ENCODE assay signal across 24 cellular contexts in genomic region chr7:101575168-101575567, GRCh38. TPM values are rescaled to one million over a fixed set of nuclear protein-coding genes. Genes with fewer than 3 reads are reported as not detected.
DNase-seq lines count a peak whose midpoint lies in the region; ATAC-seq and TF ChIP-seq lines count a peak whose summit lies in the region.
"Had no signal": no experiment of that assay in that cellular context is flagged by ENCODE, and none has a peak within 500 bp of the region (broad histone marks: within the 10 kb centered on the region; RNA-seq: fewer than 3 reads in every experiment).

No MANE protein-coding gene starts in this region.

- H3K14ac ChIP-seq in mesenchymal stem cell (ENCODE audit: low read length in 2 of 2) (no peak overlapping the region), trophoblast cell (ENCODE audit: low read length) (no peak overlapping the region)

- peaks cover 18% of the 10 kb centered on the region for H3K4me1 Mint-ChIP-seq in GM23338
- peaks cover 5% of the 10 kb centered on the region for H3K4me1 Mint-ChIP-seq in activated naive CD8-positive, alpha-beta T cell treated with anti-CD3 and anti-CD28 coated beads for 36 hours
- H3K4me1 Mint-ChIP-seq: CD8-positive, alpha-beta memory T cell had no signal

- H4K8ac ChIP-seq in mesenchymal stem cell (ENCODE audit: low read length): no peak overlapping the region
- H4K8ac ChIP-seq in trophoblast cell (ENCODE audit: low read depth, low read length): no peak overlapping the region

- H3K79me2 ChIP-seq in GM23338 (replicated peaks; ENCODE audit: insufficient read depth): no peaks in the 10 kb centered on the region
- H3K79me2 ChIP-seq in trophoblast cell (ENCODE audit: control insufficient read depth, insufficient read depth, low read length, poor library complexity): no peaks in the 10 kb centered on the region

- peak overlapping the region; percentile 98 for H3K27ac Mint-ChIP-seq in GM23338
- no peak overlapping the region for H3K27ac Mint-ChIP-seq in activated naive CD8-positive, alpha-beta T cell treated with anti-CD3 and anti-CD28 coated beads for 36 hours

- H3K4me2 ChIP-seq in GM23338: peak overlapping the region; percentile 39
- no peak overlapping the region for H3K4me2 ChIP-seq in mesenchymal stem cell (ENCODE audit: low read length, poor library complexity, severe bottlenecking)
- no peak overlapping the region for H3K4me2 ChIP-seq in trophoblast cell (ENCODE audit: low read length)

- peaks cover under 1% of the 10 kb centered on the region for H3K27me3 Mint-ChIP-seq in GM23338 (ENCODE audit: insufficient read depth, low read depth, poor library complexity)
- peaks cover 12% of the 10 kb centered on the region for H3K27me3 Mint-ChIP-seq in activated naive CD8-positive, alpha-beta T cell treated with anti-CD3 and anti-CD28 coated beads for 36 hours

- no peak overlapping the region for H4K12ac ChIP-seq in trophoblast cell (ENCODE audit: low read depth, low read length)

- H3K9me3 Mint-ChIP-seq in GM23338: peaks cover 50% of the 10 kb centered on the region
- peaks cover 7% of the 10 kb centered on the region for H3K9me3 Mint-ChIP-seq in activated naive CD8-positive, alpha-beta T cell treated with anti-CD3 and anti-CD28 coated beads for 36 hours

- H3K23ac ChIP-seq in mesenchymal stem cell (ENCODE audit: low read length in 2 of 2): no peak overlapping the region
- H3K23ac ChIP-seq in trophoblast cell (ENCODE audit: low read length): no peak overlapping the region

- no peak for TF ChIP-seq CTCF in GM23338 (conservative IDR thresholded peaks at IDR 0.05; ENCODE audit: low read depth in 2 of 2)

- H2BK15ac ChIP-seq in mesenchymal stem cell (ENCODE audit: low read depth, poor library complexity, severe bottlenecking): no peak overlapping the region

- H2BK120ac ChIP-seq in mesenchymal stem cell (ENCODE audit: low read depth, low read length): no peak overlapping the region
- no peak overlapping the region for H2BK120ac ChIP-seq in trophoblast cell (ENCODE audit: insufficient read depth, low read length, poor library complexity)

- no peak overlapping the region for H2AFZ ChIP-seq in GM23338
- no peak overlapping the region for H2AFZ ChIP-seq in mesenchymal stem cell (ENCODE audit: low read depth, low read length)
- no peak overlapping the region for H2AFZ ChIP-seq in trophoblast cell (ENCODE audit: insufficient read depth, low read length, poor library complexity)
- H2AFZ ChIP-seq: GM23248 had no signal

- H3K4ac ChIP-seq in mesenchymal stem cell (ENCODE audit: low read depth in 1 of 2, low read length in 2 of 2) (no peak overlapping the region), trophoblast cell (ENCODE audit: low read depth, low read length) (no peak overlapping the region)

- peak overlapping the region; percentile 48 for H3K4me3 Mint-ChIP-seq in GM23338
- no peak overlapping the region for H3K4me3 Mint-ChIP-seq in activated naive CD8-positive, alpha-beta T cell treated with anti-CD3 and anti-CD28 coated beads for 36 hours
- H3K4me3 Mint-ChIP-seq: CD8-positive, alpha-beta memory T cell had no signal

- H2AK5ac ChIP-seq in mesenchymal stem cell (ENCODE audit: low read length, severe bottlenecking) (no peak overlapping the region), trophoblast cell (ENCODE audit: low read length) (no peak overlapping the region)

- H3K18ac ChIP-seq in mesenchymal stem cell (ENCODE audit: low read depth in 1 of 2, low read length in 2 of 2) (no peak overlapping the region), trophoblast cell (ENCODE audit: low read length) (no peak overlapping the region)

- H3K27ac ChIP-seq in GM23338 (ENCODE audit: low read depth) (peak overlapping the region; percentile 88), mesenchymal stem cell (ENCODE audit: low read length, poor library complexity, severe bottlenecking) (no peak overlapping the region), trophoblast cell (ENCODE audit: low read depth, low read length) (no peak overlapping the region)
- H3K27ac ChIP-seq: epithelial cell of prostate, foreskin keratinocyte, left ventricle myocardium inferior, spleen, VCaP had no signal

- ATAC-seq in GM23338: peak; percentile 99
- ATAC-seq: foreskin keratinocyte had no signal

- no peaks in the 10 kb centered on the region for H3K9me2 ChIP-seq in GM23338 (ENCODE audit: insufficient read depth)

- H2BK12ac ChIP-seq in mesenchymal stem cell (ENCODE audit: low read length in 2 of 2) (no peak overlapping the region), trophoblast cell (ENCODE audit: low read length) (no peak overlapping the region)

- H3K9me3 ChIP-seq in mesenchymal stem cell (ENCODE audit: control insufficient read depth, low read length) (peaks cover 30% of the 10 kb centered on the region), trophoblast cell (ENCODE audit: insufficient read depth, low read depth, low read length) (peaks cover 5% of the 10 kb centered on the region)

- DNase-seq in GM23338 (ENCODE audit: low spot score) (peak; percentile 96), NCI-H526 (lab: John Stamatoyannopoulos, UW) (peak; percentile 88 to 89), ecto neural progenitor cell (ENCODE audit: low spot score) (peak; percentile 25), mesenchymal stem cell (no peak), trophoblast cell (no peak), DMS 273 treated with DMSO at 0.1 percent for 48 hours (lab: John Stamatoyannopoulos, UW) (no peak)
- no peak for DNase-seq in activated naive CD8-positive, alpha-beta T cell treated with anti-CD3 and anti-CD28 coated beads for 36 hours
- DNase-seq: CD8-positive, alpha-beta memory T cell; DND-41; foreskin keratinocyte; hypothalamus; left ventricle myocardium inferior; NCI-H1436 treated with DMSO at 0.1 percent for 48 hours; NCI-H446 treated with DMSO at 0.1 percent for 48 hours; SHP77 treated with DMSO at 0.1 percent for 48 hours; spleen; stimulated activated CD4-positive, alpha-beta T cell treated with anti-CD3 and anti-CD28 coated beads, Interleukin-4, amount 100 ng/mL, for 4 hours; substantia nigra had no signal

- H4K91ac ChIP-seq in mesenchymal stem cell (ENCODE audit: low read length) (no peak overlapping the region), trophoblast cell (ENCODE audit: low read depth, low read length) (no peak overlapping the region)

- H4K20me1 ChIP-seq in GM23338 (replicated peaks; ENCODE audit: insufficient read depth): no peaks in the 10 kb centered on the region

- H3K4me1 ChIP-seq in GM23338 (ENCODE audit: insufficient read depth): peaks cover 12% of the 10 kb centered on the region
- H3K4me1 ChIP-seq in mesenchymal stem cell (ENCODE audit: control insufficient read depth, insufficient read depth, low read depth, low read length): no peaks in the 10 kb centered on the region
- no peaks in the 10 kb centered on the region for H3K4me1 ChIP-seq in trophoblast cell (ENCODE audit: control insufficient read depth in 1 of 2, insufficient read depth in 2 of 2, low read length in 2 of 2)
- H3K4me1 ChIP-seq: foreskin keratinocyte, left ventricle myocardium inferior, spleen had no signal

- H3K9ac ChIP-seq in mesenchymal stem cell (ENCODE audit: low read length): peak overlapping the region; percentile 82
- H3K9ac ChIP-seq in trophoblast cell (ENCODE audit: low read length): no peak overlapping the region
- H3K9ac ChIP-seq: GM23248 had no signal

- H2BK5ac ChIP-seq in mesenchymal stem cell (ENCODE audit: low read depth, low read length, poor library complexity, severe bottlenecking) (no peak overlapping the region), trophoblast cell (ENCODE audit: low read depth, low read length, poor library complexity) (no peak overlapping the region)

- peaks cover 30% of the 10 kb centered on the region for H3K36me3 Mint-ChIP-seq in GM23338 (ENCODE audit: low read depth)
- no peaks in the 10 kb centered on the region for H3K36me3 Mint-ChIP-seq in activated naive CD8-positive, alpha-beta T cell treated with anti-CD3 and anti-CD28 coated beads for 36 hours

- no peaks in the 10 kb centered on the region for H3K36me3 ChIP-seq in GM23338 (ENCODE audit: insufficient read depth)
- no peaks in the 10 kb centered on the region for H3K36me3 ChIP-seq in mesenchymal stem cell (ENCODE audit: control insufficient read depth in 1 of 2, insufficient read depth in 2 of 2, low read depth in 1 of 2, low read length in 2 of 2)
- no peaks in the 10 kb centered on the region for H3K36me3 ChIP-seq in trophoblast cell (ENCODE audit: control insufficient read depth in 1 of 2, insufficient read depth in 2 of 2, low read length in 2 of 2)
- H3K36me3 ChIP-seq: left ventricle myocardium inferior, spleen had no signal

- WGBS in mesenchymal stem cell: 45% methylated on average over 2 of the region's 2 CpGs
- WGBS in trophoblast cell (ENCODE audit: extremely low coverage, insufficient coverage, insufficient read length): no CpG with 5 or more reads among the region's 2 CpGs

- H3K27me3 ChIP-seq in GM23338 (ENCODE audit: insufficient read depth) (no peaks in the 10 kb centered on the region), mesenchymal stem cell (ENCODE audit: control insufficient read depth in 1 of 2, insufficient read depth in 1 of 2, low read length in 2 of 2) (peaks cover 0 to 17% of the 10 kb centered on the region in 2 experiments), trophoblast cell (ENCODE audit: insufficient read depth, low read length) (no peaks in the 10 kb centered on the region)
- H3K27me3 ChIP-seq: spleen had no signal

- H3K4me3 ChIP-seq in GM23338 (no peak overlapping the region), mesenchymal stem cell (ENCODE audit: insufficient read depth in 1 of 2, low read depth in 1 of 2, low read length in 2 of 2) (no peak overlapping the region), trophoblast cell (ENCODE audit: low read depth, low read length) (no peak overlapping the region)
- H3K4me3 ChIP-seq: GM23248, left ventricle myocardium inferior, spleen had no signal

- no peaks in the 10 kb centered on the region for H3F3A ChIP-seq in GM23338 (replicated peaks; ENCODE audit: low read depth)

- H3K79me1 ChIP-seq in mesenchymal stem cell (replicated peaks; ENCODE audit: low read length, poor library complexity, severe bottlenecking) (no peaks in the 10 kb centered on the region), trophoblast cell (ENCODE audit: low read length) (no peaks in the 10 kb centered on the region)

TF ChIP-seq in GM23338, 12 proteins besides CTCF, POLR2A, EP300 and RAD21 (continues in another document):
- TF ChIP-seq POLR2AphosphoS5 (IDR thresholded peaks at IDR 0.05; ENCODE audit: low read depth) (peak; percentile 85), ZNF114 (CRISPR knock-in tag; IDR thresholded peaks at IDR 0.05) (peak; percentile 88; the same call in 1 of the 2 replicates), CREB1 (CRISPR knock-in tag; IDR thresholded peaks at IDR 0.05; ENCODE audit: low read depth) (peak; percentile 56; the same call in 1 of the 2 replicates)

RNA-seq across cellular contexts. Expression of gene MYL10, which starts 53.9 kb away (rescaled TPM):
- total RNA-seq in GM23338 (2014; rRNA removed; shearing (Covaris generic)): not detected in 2 replicates
- polyA plus RNA-seq in GM23338 (2016; fragmentation: Nextera tagmentation; extraction: Ambion mirVana): 0.75 and 1.3 TPM in 2 replicates
- not detected for polyA plus RNA-seq in mesenchymal stem cell (2013, experiment 1 of 2)
- not detected for polyA plus RNA-seq in mesenchymal stem cell (2013, experiment 2 of 2)
- not detected for total RNA-seq in activated naive CD8-positive, alpha-beta T cell treated with anti-CD3 and anti-CD28 coated beads for 36 hours
- polyA plus RNA-seq in trophoblast cell (2013): 0.12 TPM in 1 of 2 replicates, not detected in the other
- total RNA-seq: cardiac septum; CD8-positive, alpha-beta memory T cell; dermis microvascular lymphatic vessel endothelial cell; foreskin keratinocyte; GM23248; left ventricle myocardium inferior; spleen; T-helper 1 cell treated with Interleukin-12 subunit alpha and Interleukin-12 subunit beta and Interleukin-4 antibody, amounts not matched to agents 30 ng/mL and 1 ng/mL, for 36 hours had no signal
- polyA plus RNA-seq: CD8-positive, alpha-beta memory T cell; foreskin keratinocyte; GM23248; spleen had no signal

Comparison
In these comparisons a context has a peak if more than half of its experiments do, and no peak if none do; other contexts are left out.
1. DNase-seq: peak in GM23338 (single experiment), NCI-H526 (2 of 2) and ecto neural progenitor cell (single experiment); none in mesenchymal stem cell (single experiment), activated naive CD8-positive, alpha-beta T cell treated with anti-CD3 and anti-CD28 coated beads for 36 hours (single experiment), trophoblast cell (0 of 2) and DMS 273 treated with DMSO at 0.1 percent for 48 hours (single experiment).